In the genomic region with DNA sequence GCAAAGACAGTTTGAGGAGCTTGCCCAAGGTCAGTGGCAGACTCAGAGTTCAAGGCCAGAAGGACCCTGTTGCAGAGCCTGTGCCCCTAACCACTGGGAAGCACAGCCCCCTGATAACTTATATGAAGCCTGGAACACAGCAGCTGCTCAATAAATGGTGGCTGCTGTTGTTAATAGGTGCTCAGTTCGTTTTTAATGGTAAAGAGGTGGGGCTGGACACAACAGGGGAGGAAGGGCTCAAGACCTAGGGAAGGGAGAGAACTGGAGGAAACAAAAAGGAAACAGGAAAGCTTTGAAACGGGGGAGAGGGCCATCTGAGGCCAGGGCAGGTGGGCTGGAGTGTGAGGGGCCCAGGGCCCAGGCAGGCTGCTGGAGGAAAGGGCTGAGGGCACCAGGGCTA, we compare ENCODE assay signal across 23 cellular contexts.
"Had no signal": no experiment of that assay in that cellular context is flagged by ENCODE, and none has a peak within 500 bp of the region (broad histone marks: within the 10 kb centered on the region; RNA-seq: fewer than 3 reads in every experiment).

No MANE protein-coding gene starts in this region.

- H3K4me3 Mint-ChIP-seq: immature natural killer cell; mesothelial cell of epicardium; naive B cell; natural killer cell; stimulated activated naive B cell treated with anti-CD40 and anti-IgM and Interleukin-4, amounts not matched to agents 10 μg/mL and 1 μg/mL and 100 μg/mL, for 72 hours had no signal

- H3K36me3 ChIP-seq: left lung, ovary, prostate gland, stomach, tibial artery, uterus had no signal

- H3K4me3 ChIP-seq: left lung, lung, ovary, prostate gland, skin epidermis, stomach, testis, tibial artery, uterus had no signal

- H3K4me1 ChIP-seq: left lung, prostate gland, testis, uterus had no signal

- H3K36me3 Mint-ChIP-seq: naive B cell; natural killer cell; stimulated activated naive B cell treated with anti-CD40 and anti-IgM and Interleukin-4, amounts not matched to agents 10 μg/mL and 1 μg/mL and 100 μg/mL, for 72 hours had no signal

- H3K27me3 ChIP-seq: ovary, testis, uterus had no signal

- H3K9me3 ChIP-seq: left lung, ovary, prostate gland, stomach, testis, tibial artery, uterus had no signal

- ATAC-seq: left colon; natural killer cell; right cardiac atrium; sciatic nerve; stimulated activated naive CD8-positive, alpha-beta T cell treated with anti-CD3 and anti-CD28 coated beads, Interleukin-15, Interleukin-2, amounts not matched to agents 100 U/mL and 50 U/mL, for 24 hours had no signal

- DNase-seq: hypothalamus; immature natural killer cell; kidney; left colon; mesendoderm; naive B cell; natural killer cell; ovary; retina; right cardiac atrium; stimulated activated naive B cell treated with anti-CD40 and anti-IgM and Interleukin-4, amounts not matched to agents 10 μg/mL and 1 μg/mL and 100 μg/mL, for 72 hours; stomach; testis; tibial artery; trophoblast cell; uterus had no signal

- H3K27ac Mint-ChIP-seq: immature natural killer cell; natural killer cell; stimulated activated naive B cell treated with anti-CD40 and anti-IgM and Interleukin-4, amounts not matched to agents 10 μg/mL and 1 μg/mL and 100 μg/mL, for 72 hours had no signal

- H3K27ac ChIP-seq: left lung, ovary, prostate gland, skin epidermis, stomach, testis, tibial artery, uterus had no signal

- H3K9me3 Mint-ChIP-seq: immature natural killer cell; mesothelial cell of epicardium; naive B cell; natural killer cell; stimulated activated naive B cell treated with anti-CD40 and anti-IgM and Interleukin-4, amounts not matched to agents 10 μg/mL and 1 μg/mL and 100 μg/mL, for 72 hours had no signal

- H3K4me1 Mint-ChIP-seq: immature natural killer cell had no signal
